ENCODE assay signal across 25 cellular contexts in the genomic region with DNA sequence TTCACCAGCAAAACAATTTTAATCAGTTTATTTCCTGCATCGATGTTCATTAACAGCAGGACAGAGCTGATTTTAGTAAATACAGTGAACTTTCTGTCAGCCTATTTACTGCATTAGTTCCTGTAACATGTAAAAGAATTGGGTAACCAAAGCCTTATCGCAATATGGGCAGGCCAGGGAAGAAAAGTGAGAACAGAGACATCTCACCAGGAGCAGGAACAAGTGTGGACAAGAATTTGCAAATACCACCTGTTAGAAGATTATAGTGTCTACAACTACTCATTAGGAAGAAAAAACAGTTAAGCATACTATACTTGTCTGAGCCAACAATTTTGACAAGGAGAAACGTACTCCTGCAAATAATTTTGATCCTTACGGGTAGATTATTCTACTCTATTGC.
"Had no signal": no experiment of that assay in that cellular context is flagged by ENCODE, and none has a peak within 500 bp of the region (broad histone marks: within the 10 kb centered on the region; RNA-seq: fewer than 3 reads in every experiment).

No MANE protein-coding gene starts in this region.

- ATAC-seq: heart left ventricle; left colon; left ventricle myocardium superior; naive thymus-derived CD4-positive, alpha-beta T cell; psoas muscle; right lobe of liver; stimulated activated naive B cell treated with anti-CD40 and anti-IgM and Interleukin-4, amounts not matched to agents 10 μg/mL and 1 μg/mL and 100 μg/mL, for 72 hours; stimulated activated naive CD8-positive, alpha-beta T cell treated with anti-CD3 and anti-CD28 coated beads, Interleukin-15, amount 100 ng/mL, for 72 hours; upper lobe of right lung had no signal

- H3K4me3 ChIP-seq: heart left ventricle, lung, psoas muscle, right lobe of liver, spleen, testis, tibial nerve, upper lobe of right lung, vagina had no signal

- FAIRE-seq: frontal cortex had no signal

- H3K36me3 ChIP-seq: heart left ventricle, neutrophil, right lobe of liver, spleen, tibial nerve, upper lobe of right lung, vagina had no signal

- H3K4me1 ChIP-seq: heart left ventricle, psoas muscle, right lobe of liver, spleen, testis, tibial nerve, upper lobe of right lung, vagina had no signal

- DNase-seq: effector memory CD4-positive, alpha-beta T cell; erythroblast; heart left ventricle; hippocampal formation; left colon; left ventricle myocardium superior; mesendoderm; naive thymus-derived CD4-positive, alpha-beta T cell; nephron progenitor cell; psoas muscle; retina; right lobe of liver; spleen; stimulated activated CD4-positive, alpha-beta T cell treated with anti-CD3 and anti-CD28 coated beads, Interleukin-15, amount 100 ng/mL, for 24 hours; stimulated activated CD4-positive, alpha-beta T cell treated with anti-CD3 and anti-CD28 coated beads, Interleukin-1b, Interleukin-23, amount 100 ng/mL, for 48 hours; stimulated activated CD4-positive, alpha-beta T cell treated with anti-CD3 and anti-CD28 coated beads, Interleukin-4, amount 100 ng/mL, for 24 hours; stimulated activated naive B cell treated with anti-CD40 and anti-IgM and Interleukin-4, amounts not matched to agents 10 μg/mL and 1 μg/mL and 100 μg/mL, for 72 hours; stimulated activated naive CD8-positive, alpha-beta T cell treated with anti-CD3 and anti-CD28 coated beads, Interleukin-15, amount 100 ng/mL, for 72 hours; testis; upper lobe of right lung had no signal

- H3K9me3 ChIP-seq: heart left ventricle, neutrophil, psoas muscle, right lobe of liver, testis, tibial nerve, upper lobe of right lung, vagina had no signal

- H3K27me3 ChIP-seq: heart left ventricle, neutrophil, right lobe of liver, spleen, testis, tibial nerve, upper lobe of right lung, vagina had no signal

- H3K27ac ChIP-seq: heart left ventricle, neutrophil, psoas muscle, right lobe of liver, spleen, testis, tibial nerve, upper lobe of right lung, vagina had no signal
